In the genomic region with DNA sequence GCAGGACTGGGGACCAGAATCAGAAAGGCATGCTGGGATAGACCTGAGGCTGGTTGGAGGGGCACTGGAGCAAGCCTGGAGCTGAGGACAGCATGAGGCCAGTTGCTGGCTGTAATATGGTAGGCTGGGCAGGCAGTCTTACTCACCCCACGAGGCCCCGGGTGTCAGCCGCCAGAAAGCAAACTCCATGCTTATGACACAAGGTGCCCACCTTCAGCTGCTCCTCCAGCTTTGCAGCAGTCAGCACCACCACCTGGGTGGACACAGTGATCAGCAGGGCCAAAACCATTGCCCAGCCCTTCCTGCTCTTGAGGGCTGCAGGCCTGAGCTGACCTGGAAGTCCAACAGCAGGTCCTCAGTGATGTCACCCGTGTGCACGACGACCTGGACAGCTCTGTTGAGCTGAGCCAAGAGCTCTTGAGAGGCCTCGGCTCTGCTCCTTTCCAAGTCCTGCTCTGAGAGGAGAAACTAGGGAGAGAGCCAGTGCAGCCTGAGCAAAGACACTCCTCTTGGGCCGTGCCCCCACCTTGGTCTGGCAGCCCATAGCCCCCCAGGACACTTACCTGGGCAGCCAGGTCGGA, we compare ENCODE assay signal across 7 cellular contexts. TPM values are rescaled to one million over a fixed set of nuclear protein-coding genes. Genes with fewer than 3 reads are reported as not detected.
A peak's percentile ranks its signal among the peaks of the same experiment; 100 is the strongest.
DNase-seq lines count a peak whose midpoint lies in the region; ATAC-seq and TF ChIP-seq lines count a peak whose summit lies in the region.
"Had no signal": no experiment of that assay in that cellular context is flagged by ENCODE, and none has a peak within 500 bp of the region (broad histone marks: within the 10 kb centered on the region; RNA-seq: fewer than 3 reads in every experiment).

No MANE protein-coding gene starts in this region.

- H3K9me3 ChIP-seq in CD8-positive, alpha-beta T cell (ENCODE audit: low read length), result no peaks in the 10 kb centered on the region
- H3K9me3 ChIP-seq in adipocyte (ENCODE audit: control insufficient read depth, low read length), result no peaks in the 10 kb centered on the region
- H3K9me3 ChIP-seq in mucosa of descending colon, result no peaks in the 10 kb centered on the region

- in situ Hi-C loops in KBM-7 (cut with MboI; ENCODE audit: low pct_unique_long_range_greater_than_20kb, low sequenced_read_pairs), result no loop called here

- TF ChIP-seq CTCF in CD8-positive, alpha-beta T cell (IDR thresholded peaks at IDR 0.05), result no peak
- TF ChIP-seq CTCF in mucosa of descending colon (IDR thresholded peaks at IDR 0.05), result no peak

- H3K4me3 Mint-ChIP-seq in CD8-positive, alpha-beta T cell, result peak overlapping the region; percentile 97

- H3K36me3 Mint-ChIP-seq in CD8-positive, alpha-beta T cell, result peaks cover 48% of the 10 kb centered on the region

- H3K4me1 Mint-ChIP-seq in CD8-positive, alpha-beta T cell (ENCODE audit: low read depth), result peaks cover 52% of the 10 kb centered on the region

- H3K36me3 ChIP-seq in CD8-positive, alpha-beta T cell (ENCODE audit: insufficient read depth, low read length), result peaks cover 13% of the 10 kb centered on the region
- H3K36me3 ChIP-seq in adipocyte (ENCODE audit: control insufficient read depth, insufficient read depth, low read length, severe bottlenecking) (peaks cover 9% of the 10 kb centered on the region), mucosa of descending colon (ENCODE audit: low read depth) (no peaks in the 10 kb centered on the region)

- no peaks in the 10 kb centered on the region for H3K9me3 Mint-ChIP-seq in CD8-positive, alpha-beta T cell

- peak overlapping the region; percentile 88 for H3K9ac ChIP-seq in adipocyte (ENCODE audit: low read length)
- H3K9ac ChIP-seq: KMS-11 had no signal

- peaks cover 35% of the 10 kb centered on the region for H3K4me1 ChIP-seq in CD8-positive, alpha-beta T cell (ENCODE audit: insufficient read depth, low read length)
- peaks cover 22% of the 10 kb centered on the region for H3K4me1 ChIP-seq in adipocyte (ENCODE audit: control insufficient read depth, insufficient read depth, low read length)
- H3K4me1 ChIP-seq in mucosa of descending colon (ENCODE audit: low read depth), result peaks cover 11% of the 10 kb centered on the region

- POLR2A ChIA-PET in CD8-positive, alpha-beta T cell (lab: Charles Lee), result interaction anchor here (1.0 to 2.0 kb wide), 5 partner anchors 9 to 472 kb away, joined by 4 to 35 read pairs (median 5); partner anchors contain the start of genes INKA1, IP6K1 and TRAIP

- peak overlapping the region; percentile 62 for H3K27ac ChIP-seq in CD8-positive, alpha-beta T cell (ENCODE audit: low read depth, low read length)
- H3K27ac ChIP-seq: KMS-11 had no signal

- CTCF ChIA-PET in CD8-positive, alpha-beta T cell (lab: Charles Lee), result interaction anchor here (0.8 to 20.8 kb wide), 5 partner anchors 9 to 274 kb away, joined by 3 to 416 read pairs (median 5); partner anchors contain the start of gene INKA1

- peak overlapping the region; percentile 98 for H3K27ac Mint-ChIP-seq in CD8-positive, alpha-beta T cell

- peak; percentile 19 for ATAC-seq in CD8-positive, alpha-beta T cell
- ATAC-seq in mucosa of descending colon (peak; percentile 54), HG02970 (IDR thresholded peaks at IDR 0.05; ENCODE audit: low FRiP score, unreplicated experiment) (no peak)

- no peaks in the 10 kb centered on the region for H3K27me3 ChIP-seq in CD8-positive, alpha-beta T cell (ENCODE audit: insufficient read depth, low read length)
- no peaks in the 10 kb centered on the region for H3K27me3 ChIP-seq in adipocyte (replicated peaks; ENCODE audit: control insufficient read depth, insufficient read depth, low read length)

- intact Hi-C loops in CD8-positive, alpha-beta T cell (cut with DNase I, micrococcal nuclease), result loop anchor here in 1 of 2 experiments (1.0 kb wide), 2 partner anchors 8 to 43 kb away; partner anchors contain the start of gene TRAIP
- intact Hi-C loops in mucosa of descending colon (cut with DNase I, micrococcal nuclease), result no loop called here

- H3K4me3 ChIP-seq in CD8-positive, alpha-beta T cell (ENCODE audit: low read depth, low read length), result peak overlapping the region; percentile 71
- H3K4me3 ChIP-seq in adipocyte (ENCODE audit: low read length) (peak overlapping the region; percentile 86), mucosa of descending colon (peak overlapping the region; percentile 25)

- no peak for DNase-seq in CD8-positive, alpha-beta T cell
- DNase-seq in adipocyte (ENCODE audit: low read depth), result no peak
- no peak for DNase-seq in mucosa of descending colon
- DNase-seq in KBM-7, result no peak
- DNase-seq in NCI-H2227 (lab: John Stamatoyannopoulos, UW; ENCODE audit: unreplicated experiment), result no peak

- H3K27me3 Mint-ChIP-seq in CD8-positive, alpha-beta T cell (ENCODE audit: low read depth), result no peaks in the 10 kb centered on the region

RNA-seq across cellular contexts. Expression of gene UBA7, which starts 0.7 kb away (rescaled TPM):
- total RNA-seq in CD8-positive, alpha-beta T cell, result 100 to 1,000 TPM; 196 to 206 TPM
- 100 to 1,000 TPM in 2 of 3 donors, 10 to 100 TPM in 1; 90.3 to 192 (median 139) TPM for total RNA-seq in mucosa of descending colon

RNA-seq across cellular contexts. Expression of gene INKA1, which starts 9.9 kb away (rescaled TPM):
- under 1 TPM; 0.71 to 1.00 TPM for total RNA-seq in CD8-positive, alpha-beta T cell
- 1 to 10 TPM in 2 of 3 donors, under 1 TPM in 1; 0.58 to 2.8 (median 1.6) TPM for total RNA-seq in mucosa of descending colon

RNA-seq across cellular contexts. Expression of gene CDHR4, which starts 13.3 kb away (rescaled TPM):
- total RNA-seq in CD8-positive, alpha-beta T cell, result under 1 TPM in 1 of 2 experiments, not detected in 1; 0.17 TPM
- total RNA-seq in mucosa of descending colon, result under 1 TPM in 1 of 3 donors, not detected in 2; 0.38 TPM

RNA-seq across cellular contexts. Expression of gene IP6K1, which starts 26.7 kb away (rescaled TPM):
- 10 to 100 TPM; 34.3 to 36.6 TPM for total RNA-seq in CD8-positive, alpha-beta T cell
- total RNA-seq in mucosa of descending colon, result 10 to 100 TPM; 33.1 to 52.5 (median 39.5) TPM

RNA-seq across cellular contexts. Expression of gene TRAIP, which starts 43.4 kb away (rescaled TPM):
- 1 to 10 TPM; 4.1 to 5.5 TPM for total RNA-seq in CD8-positive, alpha-beta T cell
- total RNA-seq in mucosa of descending colon, result 1 to 10 TPM; 2.6 to 5.4 (median 4.0) TPM

Comparison
In these comparisons a context has a peak if more than half of its experiments do, and no peak if none do; other contexts are left out.
1. H3K4me3 ChIP-seq: peak in every context shown above with its lines; median percentile 86 in adipocyte; 71 in CD8-positive, alpha-beta T cell; 25 in mucosa of descending colon.